1 cellular context compared by ENCODE assay signal in genomic region chr17:77227461-77228223, GRCh38.
A peak's percentile ranks its signal among the peaks of the same experiment; 100 is the strongest.
TF ChIP-seq lines count a peak whose summit lies in the region.

No MANE protein-coding gene starts in this region.

TF ChIP-seq in HepG2, 621 proteins besides CTCF, POLR2A, EP300 and RAD21 (continued from another document):
- no peak for TF ChIP-seq ZNF770 (CRISPR knock-in tag; IDR thresholded peaks at IDR 0.05)
- no peak for TF ChIP-seq MAFG (CRISPR knock-in tag; IDR thresholded peaks at IDR 0.05)
- TF ChIP-seq ZNF205 (CRISPR knock-in tag; IDR thresholded peaks at IDR 0.05): no peak
- 0 out of 2 replicates have a peak, but pooled peaks have one; percentile 5 for TF ChIP-seq ZNF687 (CRISPR knock-in tag; IDR thresholded peaks at IDR 0.05)
- TF ChIP-seq ZNF614 (CRISPR knock-in tag; IDR thresholded peaks at IDR 0.05; ENCODE audit: borderline replicate concordance): no peak
- TF ChIP-seq MEIS1 (CRISPR knock-in tag; IDR thresholded peaks at IDR 0.05; ENCODE audit: borderline replicate concordance): no peak
- no peak for TF ChIP-seq ZNF142 (CRISPR knock-in tag; IDR thresholded peaks at IDR 0.05)
- no peak for TF ChIP-seq ZMAT3 (CRISPR knock-in tag; conservative IDR thresholded peaks at IDR 0.05)
- no peak for TF ChIP-seq IKZF1 (IDR thresholded peaks at IDR 0.05)
